8 cellular contexts compared by ENCODE assay signal in genomic region chr5:122775713-122776084, GRCh38. TPM values are rescaled to one million over a fixed set of nuclear protein-coding genes. Genes with fewer than 3 reads are reported as not detected.
A peak's percentile ranks its signal among the peaks of the same experiment; 100 is the strongest.
DNase-seq lines count a peak whose midpoint lies in the region; ATAC-seq and TF ChIP-seq lines count a peak whose summit lies in the region.

No MANE protein-coding gene starts in this region.

- peak overlapping the region; percentile 93 for H3K4me3 Mint-ChIP-seq in activated CD8-positive, alpha-beta T cell treated with anti-CD3 and anti-CD28 coated beads, Interleukin-2, amount 10 ng/mL, durations not matched to agents 7 days and 5 days

- H3K4me3 ChIP-seq in left ventricle myocardium inferior = peak overlapping the region; percentile 94

- CTCF ChIA-PET in activated CD8-positive, alpha-beta T cell treated with anti-CD3 and anti-CD28 coated beads, Interleukin-2, amount 10 ng/mL, durations not matched to agents 7 days and 5 days (lab: Charles Lee) = interaction anchor here (0.8 to 1.3 kb wide), 4 partner anchors 10 to 648 kb away, joined by 3 to 4 read pairs (median 4); partner anchors contain the start of gene CEP120

- H3K27ac Mint-ChIP-seq in activated CD8-positive, alpha-beta T cell treated with anti-CD3 and anti-CD28 coated beads, Interleukin-2, amount 10 ng/mL, durations not matched to agents 7 days and 5 days = peak overlapping the region; percentile 94

- H3K4me1 Mint-ChIP-seq in activated CD8-positive, alpha-beta T cell treated with anti-CD3 and anti-CD28 coated beads, Interleukin-2, amount 10 ng/mL, durations not matched to agents 7 days and 5 days (ENCODE audit: low read depth) = peaks cover 31% of the 10 kb centered on the region

- in situ Hi-C loops in KBM-7 (cut with MboI; ENCODE audit: low pct_unique_long_range_greater_than_20kb, low sequenced_read_pairs) = no loop called here

- H3K27me3 Mint-ChIP-seq in activated CD8-positive, alpha-beta T cell treated with anti-CD3 and anti-CD28 coated beads, Interleukin-2, amount 10 ng/mL, durations not matched to agents 7 days and 5 days (ENCODE audit: low read depth) = peaks cover 11% of the 10 kb centered on the region

- POLR2A ChIA-PET in activated CD8-positive, alpha-beta T cell treated with anti-CD3 and anti-CD28 coated beads, Interleukin-2, amount 10 ng/mL, durations not matched to agents 7 days and 5 days (lab: Charles Lee) = interaction anchor here (0.9 to 1.7 kb wide), 3 partner anchors 41 to 736 kb away, joined by 3 to 5 read pairs (median 3); partner anchors contain the start of genes CEP120 and CSNK1G3

- intact Hi-C loops in left ventricle myocardium inferior (cut with micrococcal nuclease) = no loop called here

- ATAC-seq in activated CD8-positive, alpha-beta T cell treated with anti-CD3 and anti-CD28 coated beads, Interleukin-2, amount 10 ng/mL, durations not matched to agents 7 days and 5 days = no peak
- no peak for ATAC-seq in HG02870 (IDR thresholded peaks at IDR 0.05; ENCODE audit: unreplicated experiment)

- H3K9me3 Mint-ChIP-seq in activated CD8-positive, alpha-beta T cell treated with anti-CD3 and anti-CD28 coated beads, Interleukin-2, amount 10 ng/mL, durations not matched to agents 7 days and 5 days (ENCODE audit: insufficient read depth) = no peaks in the 10 kb centered on the region

- H3K36me3 ChIP-seq in left ventricle myocardium inferior = no peaks in the 10 kb centered on the region

- H3K9me3 ChIP-seq in left ventricle myocardium inferior (replicated peaks) = no peaks in the 10 kb centered on the region

- H3K4me1 ChIP-seq in left ventricle myocardium inferior = peaks cover 37% of the 10 kb centered on the region

- H3K27ac ChIP-seq in C4-2B (peak overlapping the region; percentile 84), left ventricle myocardium inferior (replicated peaks) (peak overlapping the region; percentile 88)

- H3K27me3 ChIP-seq in left ventricle myocardium inferior (ENCODE audit: low read depth) = no peaks in the 10 kb centered on the region

- peaks cover 6% of the 10 kb centered on the region for H3K36me3 Mint-ChIP-seq in activated CD8-positive, alpha-beta T cell treated with anti-CD3 and anti-CD28 coated beads, Interleukin-2, amount 10 ng/mL, durations not matched to agents 7 days and 5 days (ENCODE audit: low read depth)

- TF ChIP-seq CTCF in C4-2B (conservative IDR thresholded peaks at IDR 0.05) = no peak
- no peak for TF ChIP-seq CTCF in left ventricle myocardium inferior (IDR thresholded peaks at IDR 0.05; ENCODE audit: borderline replicate concordance)

- peak; percentile 85 for DNase-seq in KBM-7
- DNase-seq in activated CD8-positive, alpha-beta T cell treated with anti-CD3 and anti-CD28 coated beads, Interleukin-2, amount 10 ng/mL, durations not matched to agents 7 days and 5 days = no peak
- DNase-seq in left ventricle myocardium inferior = no peak
- peak; percentile 64 for DNase-seq in renal cortical epithelial cell (ENCODE audit: low read depth)
- no peak for DNase-seq in NCI-H1092 (lab: John Stamatoyannopoulos, UW)
- no peak for DNase-seq in HK-2 (ENCODE audit: unreplicated experiment)

RNA-seq across cellular contexts. Expression of gene SNX2, which starts 0.8 kb away (rescaled TPM):
- total RNA-seq in activated CD8-positive, alpha-beta T cell treated with anti-CD3 and anti-CD28 coated beads, Interleukin-2, amount 10 ng/mL, durations not matched to agents 7 days and 5 days = 10 to 100 TPM; 39.2 to 39.6 TPM
- total RNA-seq in left ventricle myocardium inferior (37.0 TPM), renal cortical epithelial cell (84.2 and 101 TPM in 2 replicates)

Comparison
In these comparisons a context has a peak if more than half of its experiments do, and no peak if none do; other contexts are left out.
1. DNase-seq: peak in KBM-7 (single experiment) and renal cortical epithelial cell (single experiment); none in activated CD8-positive, alpha-beta T cell treated with anti-CD3 and anti-CD28 coated beads, Interleukin-2, amount 10 ng/mL, durations not matched to agents 7 days and 5 days (single experiment), left ventricle myocardium inferior (single experiment), NCI-H1092 (single experiment) and HK-2 (single experiment).